8 cellular contexts compared by ENCODE assay signal in genomic region chr3:58532794-58533220, GRCh38. TPM values are rescaled to one million over a fixed set of nuclear protein-coding genes. Genes with fewer than 3 reads are reported as not detected.
DNase-seq lines count a peak whose midpoint lies in the region; ATAC-seq and TF ChIP-seq lines count a peak whose summit lies in the region.

No MANE protein-coding gene starts in this region.

- no peak for TF ChIP-seq EP300 in SK-N-SH (IDR thresholded peaks at IDR 0.05; ENCODE audit: borderline replicate concordance in 1 of 2, low read depth in 1 of 2, low read length in 1 of 2)

- peak; percentile 27 for DNase-seq in G401 (ENCODE audit: low spot score)
- peak; percentile 61 for DNase-seq in HT-29 (ENCODE audit: low spot score)
- peak; percentile 89 for DNase-seq in SK-N-SH
- DNase-seq in activated naive CD4-positive, alpha-beta T cell treated with Interleukin-2 at 50 U/mL for 16 hours = peak; percentile 84
- peak; percentile 50 to 90 (median 78) for DNase-seq in head of caudate nucleus
- DNase-seq in progenitor cell of endocrine pancreas (ENCODE audit: low spot score, unreplicated experiment) = peak; percentile 62
- no peak for DNase-seq in vagina (ENCODE audit: extremely low spot score in 2 of 2)

- H3K79me2 ChIP-seq in SK-N-SH (ENCODE audit: insufficient read depth) = no peaks in the 10 kb centered on the region

- H3K4me1 Mint-ChIP-seq in progenitor cell of endocrine pancreas (ENCODE audit: low read depth) = peaks cover 16% of the 10 kb centered on the region

- H3K27me3 Mint-ChIP-seq in progenitor cell of endocrine pancreas = no peaks in the 10 kb centered on the region

- H3K27me3 ChIP-seq in SK-N-SH (ENCODE audit: insufficient read depth) (no peaks in the 10 kb centered on the region), vagina (no peaks in the 10 kb centered on the region)

- peak; percentile 95 for ATAC-seq in GM21447 (IDR thresholded peaks at IDR 0.05; ENCODE audit: unreplicated experiment)

- TF ChIP-seq CTCF in SK-N-SH (IDR thresholded peaks at IDR 0.05) (peak; percentile 90), progenitor cell of endocrine pancreas (IDR thresholded peaks at IDR 0.05; ENCODE audit: unreplicated experiment) (peak; percentile 97), vagina (IDR thresholded peaks at IDR 0.05) (peak; percentile 59 to 95 (median 78))

- peak overlapping the region; percentile 67 for H3K27ac Mint-ChIP-seq in progenitor cell of endocrine pancreas

- no peaks in the 10 kb centered on the region for H3K9me3 Mint-ChIP-seq in progenitor cell of endocrine pancreas (ENCODE audit: low read depth)

- WGBS in SK-N-SH (ENCODE audit: low lambda C conversion rate) = 24% methylated on average over 11 of the region's 11 CpGs

- H3K36me3 ChIP-seq in SK-N-SH (replicated peaks in 1 of 2; ENCODE audit: control insufficient read depth in 1 of 2, insufficient read depth in 2 of 2, low read length in 1 of 2) (no peaks in the 10 kb centered on the region), vagina (peaks cover 0 to 4% of the 10 kb centered on the region in 2 donors)

- in situ Hi-C loops in G401 (cut with HindIII; ENCODE audit: low sequenced_read_pairs) = no loop called here

- TF ChIP-seq POLR2A in vagina (IDR thresholded peaks at IDR 0.05) = no peak

- H3K9me3 ChIP-seq in SK-N-SH (no peaks in the 10 kb centered on the region), vagina (no peaks in the 10 kb centered on the region)

- no peak overlapping the region for H3K9ac ChIP-seq in SK-N-SH

- peak; percentile 92 for TF ChIP-seq RAD21 in SK-N-SH (IDR thresholded peaks at IDR 0.05; ENCODE audit: low read length)

- H3K4me3 Mint-ChIP-seq in progenitor cell of endocrine pancreas (ENCODE audit: low read depth) = no peak overlapping the region

- H3K4me3 ChIP-seq in SK-N-SH (ENCODE audit: low read depth in 2 of 2, low read length in 1 of 2) (peak overlapping the region in 1 of 2 experiments; percentile 17; a peak in 1 of 4 replicates), vagina (no peak overlapping the region)

- no peak overlapping the region for H3K27ac ChIP-seq in SK-N-SH (ENCODE audit: low read depth in 2 of 2, low read length in 1 of 2)
- no peak overlapping the region for H3K27ac ChIP-seq in vagina

- H3K36me3 Mint-ChIP-seq in progenitor cell of endocrine pancreas (ENCODE audit: insufficient read depth) = no peaks in the 10 kb centered on the region

- H3K4me2 ChIP-seq in SK-N-SH = no peak overlapping the region

- H3K4me1 ChIP-seq in SK-N-SH (ENCODE audit: control insufficient read depth in 1 of 2, insufficient read depth in 2 of 2, low read depth in 1 of 2, low read length in 1 of 2) (peaks cover 12 to 32% of the 10 kb centered on the region in 2 experiments), vagina (peaks cover 50% of the 10 kb centered on the region)

- intact Hi-C loops in head of caudate nucleus (cut with DNase I) = loop anchor here (5.0 to 10.0 kb wide), 3 partner anchors 41 to 348 kb away; partner anchors contain the start of genes HTD2, KCTD6 and RPP14
- intact Hi-C loops in vagina (cut with DNase I) = loop anchor here (10.0 kb wide), 1 partner anchor 208 kb away; no protein-coding TSS in a partner anchor

- peaks cover 4% of the 10 kb centered on the region for H3F3A ChIP-seq in SK-N-SH (replicated peaks; ENCODE audit: insufficient read depth)

- H4K20me1 ChIP-seq in SK-N-SH (ENCODE audit: insufficient read depth) = no peaks in the 10 kb centered on the region

- POLR2A ChIA-PET in SK-N-SH (lab: Yijun Ruan, JAX) = no interaction called here

- CTCF ChIA-PET in SK-N-SH (lab: Yijun Ruan, JAX) = interaction anchor here (0.8 to 12.5 kb wide), 11 partner anchors 10 to 225 kb away, joined by 3 to 99 read pairs (median 4); partner anchors contain the start of gene KCTD6

- no peaks in the 10 kb centered on the region for H3K9me2 ChIP-seq in SK-N-SH

- peak overlapping the region; percentile 60; the same call in 1 of the 2 replicates for H2AFZ ChIP-seq in SK-N-SH (ENCODE audit: low read depth)

TF ChIP-seq in SK-N-SH, 30 proteins besides CTCF, POLR2A, EP300 and RAD21:
- TF ChIP-seq RCOR1 (IDR thresholded peaks at IDR 0.05; ENCODE audit: low read length) (0 out of 2 replicates have a peak, but pooled peaks have one; percentile 26), ELF1 (IDR thresholded peaks at IDR 0.05) (no peak), CHD2 (IDR thresholded peaks at IDR 0.05; ENCODE audit: low read length, partially characterized antibody) (peak; percentile 76), SMC3 (IDR thresholded peaks at IDR 0.05; ENCODE audit: low read depth, low read length) (peak; percentile 96), ZBTB33 (IDR thresholded peaks at IDR 0.05; ENCODE audit: borderline replicate concordance, low read depth) (no peak)

RNA-seq across cellular contexts. Expression of gene ACOX2, which starts 4.2 kb away (rescaled TPM):
- total RNA-seq in G401 (2014; rRNA removed; shearing (Covaris generic)) = 16.1 and 25.4 TPM in 2 replicates
- total RNA-seq in HT-29 (2014; rRNA removed; shearing (Covaris generic)) = not detected in 2 replicates
- polyA plus RNA-seq in SK-N-SH (2012; rRNA removed) = 7.1 and 9.0 TPM in 2 replicates
- 3.2 and 4.4 TPM in 2 replicates for polyA plus RNA-seq in SK-N-SH (2012; cell fraction: cytosol; rRNA removed)
- 23.4 and 25.4 TPM in 2 replicates for polyA plus RNA-seq in SK-N-SH (2012; cell fraction: nucleus; rRNA removed)
- total RNA-seq in progenitor cell of endocrine pancreas = 11.7 and 12.8 TPM in 2 replicates
- total RNA-seq in vagina = 24.8 TPM

RNA-seq across cellular contexts. Expression of gene KCTD6, which starts 40.9 kb away (rescaled TPM):
- total RNA-seq in G401 (2014; rRNA removed; shearing (Covaris generic)) = 15.1 and 17.5 TPM in 2 replicates
- total RNA-seq in HT-29 (2014; rRNA removed; shearing (Covaris generic)) = 1.2 and 1.3 TPM in 2 replicates
- 7.8 and 10.1 TPM in 2 replicates for polyA plus RNA-seq in SK-N-SH (2012; rRNA removed)
- polyA plus RNA-seq in SK-N-SH (2012; cell fraction: cytosol; rRNA removed) = 10.4 and 10.8 TPM in 2 replicates
- 5.2 and 11.5 TPM in 2 replicates for polyA plus RNA-seq in SK-N-SH (2012; cell fraction: nucleus; rRNA removed)
- 14.8 TPM in 2 replicates for total RNA-seq in progenitor cell of endocrine pancreas
- 19.6 TPM for total RNA-seq in vagina

RNA-seq across cellular contexts. Expression of gene FAM107A, which starts 44.4 kb away (rescaled TPM):
- total RNA-seq in G401 (2014; rRNA removed; shearing (Covaris generic)) = not detected in 2 replicates
- total RNA-seq in HT-29 (2014; rRNA removed; shearing (Covaris generic)) = 0.10 TPM in 1 of 2 replicates, not detected in the other
- 0.02 TPM in 1 of 2 replicates, not detected in the other for polyA plus RNA-seq in SK-N-SH (2012; rRNA removed)
- 0.01 and 0.04 TPM in 2 replicates for polyA plus RNA-seq in SK-N-SH (2012; cell fraction: cytosol; rRNA removed)
- 0.02 and 0.04 TPM in 2 replicates for polyA plus RNA-seq in SK-N-SH (2012; cell fraction: nucleus; rRNA removed)
- total RNA-seq in progenitor cell of endocrine pancreas (0.09 TPM in 1 of 2 replicates, not detected in the other), vagina (88.6 TPM)

Comparison
In these comparisons a context has a peak if more than half of its experiments do, and no peak if none do; other contexts are left out.
1. DNase-seq: peak in G401 (single experiment), HT-29 (single experiment), SK-N-SH (single experiment), activated naive CD4-positive, alpha-beta T cell treated with Interleukin-2 at 50 U/mL for 16 hours (single experiment), head of caudate nucleus (42 of 42) and progenitor cell of endocrine pancreas (single experiment); none in vagina (0 of 2).
2. RNA of gene ACOX2, which starts 4.2 kb away (total RNA-seq): 16.1 to 25.4 TPM in G401, 24.8 TPM in vagina (single experiment) and 11.7 to 12.8 TPM in progenitor cell of endocrine pancreas; not detected in HT-29; every median in the first group is over 10 times any median in the second.
3. RNA of gene FAM107A, which starts 44.4 kb away (total RNA-seq): 88.6 TPM in vagina (single experiment); 0.10 TPM in HT-29, 0.09 TPM in progenitor cell of endocrine pancreas and not detected in G401; every median in the first group is over 10 times any median in the second.
4. Peak in every context shown above with its lines, with median percentiles within 50 percentile points of each other: CTCF ChIP-seq.